ENCODE assay signal across 30 cellular contexts in the genomic region with DNA sequence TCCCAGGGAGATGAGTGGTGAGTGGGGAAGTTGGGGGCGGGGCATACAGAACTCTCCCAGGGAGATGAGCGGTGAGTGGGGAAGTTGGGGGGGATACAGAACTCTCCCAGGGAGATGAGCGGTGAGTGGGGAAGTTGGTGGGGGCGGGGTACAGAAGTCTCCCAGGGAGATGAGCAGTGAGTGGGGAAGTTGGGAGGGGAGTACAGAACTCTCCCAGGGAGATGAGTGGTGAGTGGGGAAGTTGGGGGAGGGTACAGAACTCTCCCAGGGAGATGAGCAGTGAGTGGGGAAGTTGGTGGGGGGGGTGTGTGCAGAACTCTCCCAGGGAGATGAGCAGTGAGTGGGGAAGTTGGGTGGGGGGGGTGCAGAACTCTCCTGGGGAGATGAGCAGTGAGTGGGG.
"Had no signal": no experiment of that assay in that cellular context is flagged by ENCODE, and none has a peak within 500 bp of the region (broad histone marks: within the 10 kb centered on the region; RNA-seq: fewer than 3 reads in every experiment).

No MANE protein-coding gene starts in this region.

- H3K27ac ChIP-seq: ascending aorta, breast epithelium, cardiac muscle cell, coronary artery, dorsolateral prefrontal cortex, esophagus muscularis mucosa, gastroesophageal sphincter had no signal

- H3K9me3 ChIP-seq: ascending aorta, breast epithelium, esophagus muscularis mucosa, gastroesophageal sphincter had no signal

- ATAC-seq: activated CD4-positive, alpha-beta T cell treated with anti-CD3 and anti-CD28 coated beads for 36 hours; activated CD8-positive, alpha-beta memory T cell treated with anti-CD3 and anti-CD28 coated beads, Interleukin-2, amount 10 ng/mL, durations not matched to agents 7 days and 5 days; activated CD8-positive, alpha-beta T cell treated with anti-CD3 and anti-CD28 coated beads, Interleukin-2, amount 10 ng/mL, durations not matched to agents 7 days and 5 days; activated naive CD4-positive, alpha-beta T cell treated with anti-CD3 and anti-CD28 coated beads, Interleukin-2, amount 50 U/mL, for 72 hours; effector memory CD8-positive, alpha-beta T cell; gastroesophageal sphincter; T-helper 17 cell had no signal

- DNase-seq: activated CD4-positive, alpha-beta memory T cell treated with anti-CD3 and anti-CD28 coated beads for 36 hours; activated CD4-positive, alpha-beta T cell treated with anti-CD3 and anti-CD28 coated beads for 36 hours; activated CD4-positive, alpha-beta T cell treated with anti-CD3 and anti-CD28 coated beads, Interleukin-2, amount 10 ng/mL, durations not matched to agents 24 days and 14 days; activated CD4-positive, CD25-positive, alpha-beta regulatory T cell; activated CD4-positive, CD25-positive, alpha-beta regulatory T cell treated with anti-CD3 and anti-CD28 coated beads, Interleukin-2, amount 50 U/mL, for 72 hours; activated CD8-positive, alpha-beta memory T cell treated with anti-CD3 and anti-CD28 coated beads, Interleukin-2, amount 10 ng/mL, durations not matched to agents 7 days and 5 days; activated CD8-positive, alpha-beta memory T cell treated with anti-CD3 and anti-CD28 coated beads, Interleukin-2, amount 50 U/mL, for 4 hours; activated CD8-positive, alpha-beta T cell treated with anti-CD3 and anti-CD28 coated beads, Interleukin-2, amount 10 ng/mL, durations not matched to agents 7 days and 5 days; activated effector memory CD4-positive, alpha-beta T cell treated with anti-CD3 and anti-CD28 coated beads, Interleukin-2, amount 50 U/mL, for 16 hours; activated naive CD4-positive, alpha-beta T cell; activated naive CD4-positive, alpha-beta T cell treated with anti-CD3 and anti-CD28 coated beads, Interleukin-2, amount 10 ng/mL, durations not matched to agents 7 days and 5 days; activated naive CD8-positive, alpha-beta T cell treated with anti-CD3 and anti-CD28 coated beads, Interleukin-2, amount 10 ng/mL, durations not matched to agents 7 days and 5 days; activated T-cell treated with anti-CD3 and anti-CD28 coated beads, Interleukin-2, amount 50 U/mL, for 1 hour; activated T-cell treated with anti-CD3 and anti-CD28 coated beads, Interleukin-2, amount 50 U/mL, for 48 hours; central memory CD4-positive, alpha-beta T cell; cerebellar nuclear complex; dorsolateral prefrontal cortex; effector CD4-positive, alpha-beta T cell; effector memory CD8-positive, alpha-beta T cell; erythroblast; foreskin melanocyte; T-helper 1 cell; T-helper 17 cell had no signal

- H3K4me1 ChIP-seq: ascending aorta, breast epithelium, esophagus muscularis mucosa, gastroesophageal sphincter had no signal

- H3K27me3 ChIP-seq: ascending aorta, cardiac muscle cell had no signal

- H3K4me3 ChIP-seq: ascending aorta, breast epithelium, cardiac muscle cell, coronary artery, dorsolateral prefrontal cortex, esophagus muscularis mucosa, gastroesophageal sphincter had no signal

- H3K36me3 ChIP-seq: ascending aorta, breast epithelium, cardiac muscle cell, esophagus muscularis mucosa, gastroesophageal sphincter had no signal
